In genomic region chr2:8437228-8437948, GRCh38 we compare ENCODE assay signal across 22 cellular contexts.
DNase-seq lines count a peak whose midpoint lies in the region; ATAC-seq and TF ChIP-seq lines count a peak whose summit lies in the region.
"Had no signal": no experiment of that assay in that cellular context is flagged by ENCODE, and none has a peak within 500 bp of the region (broad histone marks: within the 10 kb centered on the region; RNA-seq: fewer than 3 reads in every experiment).

No MANE protein-coding gene starts in this region.

- H3K79me2 ChIP-seq in SK-N-SH (ENCODE audit: insufficient read depth) = no peaks in the 10 kb centered on the region
- H3K79me2 ChIP-seq in osteoblast (ENCODE audit: insufficient read depth, low read length) = no peaks in the 10 kb centered on the region
- H3K79me2 ChIP-seq: hepatocyte had no signal

- no peaks in the 10 kb centered on the region for H3K36me3 ChIP-seq in SK-N-SH (replicated peaks in 1 of 2; ENCODE audit: control insufficient read depth in 1 of 2, insufficient read depth in 2 of 2, low read length in 1 of 2)
- H3K36me3 ChIP-seq in osteoblast (ENCODE audit: insufficient read depth, low read length) = no peaks in the 10 kb centered on the region
- H3K36me3 ChIP-seq: adrenal gland, neural progenitor cell, SJSA1, thoracic aorta had no signal

- WGBS in SK-N-SH (ENCODE audit: low lambda C conversion rate) = 75% methylated on average over 9 of the region's 9 CpGs

- peaks cover 0 to 4% of the 10 kb centered on the region in 2 experiments; a peak in 1 of 4 replicates for H3K4me1 ChIP-seq in SK-N-SH (ENCODE audit: control insufficient read depth in 1 of 2, insufficient read depth in 2 of 2, low read depth in 1 of 2, low read length in 1 of 2)
- no peaks in the 10 kb centered on the region for H3K4me1 ChIP-seq in osteoblast (ENCODE audit: insufficient read depth, low read length)
- H3K4me1 ChIP-seq: A549, neural progenitor cell, SJSA1 had no signal

- TF ChIP-seq EP300 in SK-N-SH (IDR thresholded peaks at IDR 0.05; ENCODE audit: borderline replicate concordance in 1 of 2, low read depth in 1 of 2, low read length in 1 of 2) = no peak

- POLR2A ChIA-PET in SK-N-SH (lab: Yijun Ruan, JAX) = no interaction called here

- no peak overlapping the region for H3K9ac ChIP-seq in SK-N-SH
- H3K9ac ChIP-seq: neural progenitor cell had no signal

- H2AFZ ChIP-seq in SK-N-SH (ENCODE audit: low read depth) (no peak overlapping the region), osteoblast (ENCODE audit: low read length) (no peak overlapping the region)
- H2AFZ ChIP-seq: hepatocyte, neural progenitor cell had no signal

- TF ChIP-seq RAD21 in SK-N-SH (IDR thresholded peaks at IDR 0.05; ENCODE audit: low read length) = no peak

- no peaks in the 10 kb centered on the region for H4K20me1 ChIP-seq in SK-N-SH (ENCODE audit: insufficient read depth)
- no peaks in the 10 kb centered on the region for H4K20me1 ChIP-seq in osteoblast (ENCODE audit: insufficient read depth, low read length)

- DNase-seq in SK-N-SH = no peak
- peak; percentile 89 for DNase-seq in NCI-H2171 treated with DMSO at 0.1 percent for 48 hours (lab: John Stamatoyannopoulos, UW)
- DNase-seq in epithelial cell of prostate (ENCODE audit: low read depth, low spot score) = peak; percentile 8
- peak; percentile 26 for DNase-seq in retina
- no peak for DNase-seq in GM13977 (ENCODE audit: low spot score)
- no peak for DNase-seq in osteoblast (ENCODE audit: insufficient read length, low spot score, missing footprints)
- DNase-seq in NOMO-1 (lab: John Stamatoyannopoulos, UW; ENCODE audit: unreplicated experiment in 2 of 2) = no peak
- DNase-seq: C1 segment of cervical spinal cord; cerebellar nuclear complex; effector memory CD8-positive, alpha-beta T cell; kidney; mesendoderm; stimulated activated CD4-positive, alpha-beta T cell treated with anti-CD3 and anti-CD28 coated beads, Interleukin-15, amount 100 ng/mL, for 24 hours had no signal

- no peaks in the 10 kb centered on the region for H3K9me2 ChIP-seq in SK-N-SH

- H3K4me3 ChIP-seq in SK-N-SH (ENCODE audit: low read depth in 2 of 2, low read length in 1 of 2) = no peak overlapping the region
- no peak overlapping the region for H3K4me3 ChIP-seq in osteoblast (ENCODE audit: insufficient read depth, low read length)
- H3K4me3 ChIP-seq: A549, adrenal gland, hepatocyte, neural progenitor cell, SJSA1, thoracic aorta had no signal

- no peak overlapping the region for H3K4me2 ChIP-seq in SK-N-SH
- H3K4me2 ChIP-seq in osteoblast (ENCODE audit: insufficient read depth, low read length) = no peak overlapping the region
- H3K4me2 ChIP-seq: A549, hepatocyte, neural progenitor cell had no signal

- H3F3A ChIP-seq in SK-N-SH (replicated peaks; ENCODE audit: insufficient read depth) = no peaks in the 10 kb centered on the region

- H3K27me3 ChIP-seq in SK-N-SH (ENCODE audit: insufficient read depth) (no peaks in the 10 kb centered on the region), osteoblast (ENCODE audit: insufficient read depth, low read length) (no peaks in the 10 kb centered on the region)
- H3K27me3 ChIP-seq: adrenal gland, hepatocyte, neural progenitor cell, SJSA1 had no signal

- in situ Hi-C loops in GM13977 (cut with MboI; ENCODE audit: low pct_unique_long_range_greater_than_20kb, low sequenced_read_pairs, unreplicated experiment) = no loop called here

- ATAC-seq in SK-N-SH treated with all-trans-retinoic acid at 6 μM for 48 hours = peak; percentile 30; the same call in 2 of the 3 replicates
- ATAC-seq: A549; effector memory CD8-positive, alpha-beta T cell; stimulated activated memory B cell treated with anti-CD40 and anti-IgM and Interleukin-4, amounts not matched to agents 10 μg/mL and 1 μg/mL and 100 μg/mL, for 72 hours; WTC11 had no signal

- H3K27ac ChIP-seq in SK-N-SH (ENCODE audit: low read depth in 2 of 2, low read length in 1 of 2) (no peak overlapping the region), epithelial cell of prostate (no peak overlapping the region), osteoblast (ENCODE audit: low read depth, low read length) (no peak overlapping the region)
- H3K27ac ChIP-seq: A549, adrenal gland, hepatocyte, neural progenitor cell, SJSA1, thoracic aorta had no signal

- H3K9me3 ChIP-seq in SK-N-SH (no peaks in the 10 kb centered on the region), osteoblast (ENCODE audit: low read depth, low read length) (no peaks in the 10 kb centered on the region)
- H3K9me3 ChIP-seq: A549, adrenal gland, SJSA1, thoracic aorta had no signal

- TF ChIP-seq CTCF in SK-N-SH (IDR thresholded peaks at IDR 0.05) (no peak), GM13977 (IDR thresholded peaks at IDR 0.05; ENCODE audit: extremely low read depth, insufficient read depth, missing control alignments) (no peak), osteoblast (IDR thresholded peaks at IDR 0.05; ENCODE audit: extremely low read depth, low read depth, low read length) (no peak)

- CTCF ChIA-PET in SK-N-SH (lab: Yijun Ruan, JAX) = no interaction called here

TF ChIP-seq in SK-N-SH treated with all-trans-retinoic acid at 6 μM for 48 hours, 23 proteins besides CTCF, POLR2A, EP300 and RAD21:
- no peak for TF ChIP-seq RARB (CRISPR knock-in tag; IDR thresholded peaks at IDR 0.05)

TF ChIP-seq in SK-N-SH, 30 proteins besides CTCF, POLR2A, EP300 and RAD21 (continues in another document):
- no peak for TF ChIP-seq USF1 (IDR thresholded peaks at IDR 0.05; ENCODE audit: borderline replicate concordance, low read depth)
- no peak for TF ChIP-seq RXRA (IDR thresholded peaks at IDR 0.05; ENCODE audit: borderline replicate concordance, low read depth)
- TF ChIP-seq REST (IDR thresholded peaks at IDR 0.05; ENCODE audit: low read depth, low read length) = no peak
- no peak for TF ChIP-seq JUND (IDR thresholded peaks at IDR 0.05)
- no peak for TF ChIP-seq TAF1 (IDR thresholded peaks at IDR 0.05; ENCODE audit: borderline replicate concordance, low read depth, low read length)
- no peak for TF ChIP-seq FOXM1 (IDR thresholded peaks at IDR 0.05; ENCODE audit: low read depth)
- no peak for TF ChIP-seq GABPA (IDR thresholded peaks at IDR 0.05; ENCODE audit: low read depth)
- TF ChIP-seq USF2 (IDR thresholded peaks at IDR 0.05; ENCODE audit: borderline replicate concordance, low read depth, low read length) = no peak
- TF ChIP-seq POLR2AphosphoS5 (IDR thresholded peaks at IDR 0.05; ENCODE audit: low read depth, low read length) = no peak
- TF ChIP-seq FOSL2 (IDR thresholded peaks at IDR 0.05; ENCODE audit: borderline replicate concordance, low read depth) = no peak
- no peak for TF ChIP-seq PBX3 (IDR thresholded peaks at IDR 0.05)
- no peak for TF ChIP-seq MEF2A (IDR thresholded peaks at IDR 0.05; ENCODE audit: borderline replicate concordance, low read depth)
- TF ChIP-seq CHD2 (IDR thresholded peaks at IDR 0.05; ENCODE audit: low read length, partially characterized antibody) = no peak

Comparison
In these comparisons a context has a peak if more than half of its experiments do, and no peak if none do; other contexts are left out.
1. DNase-seq: peak in NCI-H2171 treated with DMSO at 0.1 percent for 48 hours (single experiment), epithelial cell of prostate (single experiment) and retina (single experiment); none in SK-N-SH (single experiment), GM13977 (single experiment), osteoblast (single experiment) and NOMO-1 (0 of 2).